1 cellular context compared by ENCODE assay signal in genomic region chr4:1997712-1998111, GRCh38.
TF ChIP-seq lines count a peak whose summit lies in the region.

No MANE protein-coding gene starts in this region.

TF ChIP-seq in WTC11, 78 proteins besides CTCF, POLR2A, EP300 and RAD21 (continued from another document):
- TF ChIP-seq ZSCAN18 (CRISPR knock-in tag; IDR thresholded peaks at IDR 0.05), result no peak
- TF ChIP-seq, protein P1, sequence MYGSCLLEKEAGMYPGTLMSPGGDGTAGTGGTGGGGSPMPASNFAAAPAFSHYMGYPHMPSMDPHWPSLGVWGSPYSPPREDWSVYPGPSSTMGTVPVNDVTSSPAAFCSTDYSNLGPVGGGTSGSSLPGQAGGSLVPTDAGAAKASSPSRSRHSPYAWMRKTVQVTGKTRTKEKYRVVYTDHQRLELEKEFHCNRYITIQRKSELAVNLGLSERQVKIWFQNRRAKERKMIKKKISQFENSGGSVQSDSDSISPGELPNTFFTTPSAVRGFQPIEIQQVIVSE (CRISPR knock-in tag; IDR thresholded peaks at IDR 0.05; ENCODE audit: borderline replicate concordance), result no peak
